Comparison of ENCODE assay signal across 29 cellular contexts in the genomic region with DNA sequence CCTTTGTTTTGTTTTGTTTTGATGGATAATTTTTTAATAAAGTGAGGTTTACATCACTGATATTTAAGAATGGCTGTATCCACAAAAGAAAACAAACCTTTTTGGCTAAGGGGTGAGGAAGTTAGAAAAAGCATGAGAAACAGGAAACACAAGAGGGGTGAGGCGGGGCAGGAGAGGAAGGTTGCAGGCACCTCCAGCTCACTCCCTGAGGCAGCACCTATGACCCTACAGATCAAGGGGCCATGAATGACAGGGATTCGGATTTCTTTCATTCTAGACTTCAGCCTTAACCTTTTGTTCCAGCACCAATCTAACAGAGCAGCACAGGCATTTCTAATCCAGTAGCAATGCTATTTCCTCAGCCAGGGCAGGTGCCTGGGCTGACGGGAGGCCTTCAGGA. TPM values are rescaled to one million over a fixed set of nuclear protein-coding genes. Genes with fewer than 3 reads are reported as not detected.
"Had no signal": no experiment of that assay in that cellular context is flagged by ENCODE, and none has a peak within 500 bp of the region (broad histone marks: within the 10 kb centered on the region; RNA-seq: fewer than 3 reads in every experiment).

No MANE protein-coding gene starts in this region.

- H3K27ac Mint-ChIP-seq: activated CD4-positive, alpha-beta memory T cell treated with anti-CD3 and anti-CD28 coated beads, Interleukin-2, amount 10 ng/mL, durations not matched to agents 7 days and 5 days; activated CD4-positive, alpha-beta T cell treated with anti-CD3 and anti-CD28 coated beads for 36 hours; activated naive CD8-positive, alpha-beta T cell treated with anti-CD3 and anti-CD28 coated beads, Interleukin-2, amount 10 ng/mL, durations not matched to agents 7 days and 5 days; activated T-cell treated with anti-CD3 and anti-CD28 coated beads, Interleukin-2, amount 50 U/mL, for 72 hours; activated T-helper 2 cell treated with anti-CD3 and anti-CD28 coated beads, Interferon-gamma antibody, Interleukin-2, Interleukin-4, amounts not matched to agents 10 μg/mL and 5 μg/mL and 100 μg/mL, durations not matched to agents 14 hours and 24 hours and 36 hours had no signal

- H3K4me1 ChIP-seq: adrenal gland, breast epithelium had no signal

- H3K4me3 Mint-ChIP-seq: activated CD4-positive, alpha-beta memory T cell treated with anti-CD3 and anti-CD28 coated beads, Interleukin-2, amount 10 ng/mL, durations not matched to agents 7 days and 5 days; activated CD4-positive, alpha-beta T cell treated with anti-CD3 and anti-CD28 coated beads for 36 hours; activated naive CD8-positive, alpha-beta T cell treated with anti-CD3 and anti-CD28 coated beads, Interleukin-2, amount 10 ng/mL, durations not matched to agents 7 days and 5 days; activated T-cell treated with anti-CD3 and anti-CD28 coated beads, Interleukin-2, amount 50 U/mL, for 72 hours had no signal

- H3K9me3 ChIP-seq: adrenal gland, MG63 had no signal

- ATAC-seq: activated CD4-positive, alpha-beta T cell treated with anti-CD3 and anti-CD28 coated beads for 36 hours; activated T-cell treated with anti-CD3 and anti-CD28 coated beads, Interleukin-2, amount 50 U/mL, for 72 hours; Panc1; Right ventricle myocardium inferior had no signal

- H3K27ac ChIP-seq: adrenal gland, breast epithelium, SK-N-MC, VCaP had no signal

- H3K27me3 Mint-ChIP-seq: activated CD4-positive, alpha-beta memory T cell treated with anti-CD3 and anti-CD28 coated beads, Interleukin-2, amount 10 ng/mL, durations not matched to agents 7 days and 5 days had no signal

- H3K36me3 ChIP-seq: adrenal gland, breast epithelium, MG63 had no signal

- DNase-seq: activated CD4-positive, alpha-beta memory T cell treated with anti-CD3 and anti-CD28 coated beads, Interleukin-2, amount 10 ng/mL, durations not matched to agents 7 days and 5 days; activated CD4-positive, alpha-beta T cell treated with anti-CD3 and anti-CD28 coated beads for 36 hours; activated CD4-positive, alpha-beta T cell treated with anti-CD3 and anti-CD28 coated beads, Interleukin-2, amount 50 U/mL, for 1 hour; activated CD8-positive, alpha-beta memory T cell treated with anti-CD3 and anti-CD28 coated beads, Interleukin-2, amount 50 U/mL, for 4 hours; activated naive CD4-positive, alpha-beta T cell treated with anti-CD3 and anti-CD28 coated beads, Interleukin-2, amount 50 U/mL, for 16 hours; activated naive CD8-positive, alpha-beta T cell treated with anti-CD3 and anti-CD28 coated beads, Interleukin-2, amount 10 ng/mL, durations not matched to agents 7 days and 5 days; activated T-cell treated with anti-CD3 and anti-CD28 coated beads, Interleukin-2, amount 50 U/mL, for 72 hours; adrenal gland; anterior cingulate cortex; MG63; MV-4-11; NCI-H1092 treated with DMSO at 0.1 percent for 48 hours; NCI-H1417 treated with DMSO at 0.1 percent for 48 hours; NCI-H1694; NCI-H2029; NCI-H2107; NCI-H510A treated with DMSO at 0.1 percent for 48 hours; NCI-H69; NK-92 treated with Interleukin-12 subunit alpha and Interleukin-12 subunit beta, amount 100 ng/mL, for 24 hours; OCI-M1; RPMI8226; T-helper 1 cell had no signal

- H3K36me3 Mint-ChIP-seq: activated naive CD8-positive, alpha-beta T cell treated with anti-CD3 and anti-CD28 coated beads, Interleukin-2, amount 10 ng/mL, durations not matched to agents 7 days and 5 days had no signal

- H3K9me3 Mint-ChIP-seq: activated CD4-positive, alpha-beta memory T cell treated with anti-CD3 and anti-CD28 coated beads, Interleukin-2, amount 10 ng/mL, durations not matched to agents 7 days and 5 days; activated T-cell treated with anti-CD3 and anti-CD28 coated beads, Interleukin-2, amount 50 U/mL, for 72 hours had no signal

- H3K27me3 ChIP-seq: adrenal gland, breast epithelium, MG63 had no signal

- H3K4me3 ChIP-seq: adrenal gland, breast epithelium, MG63, SK-N-MC had no signal

- H3K4me1 Mint-ChIP-seq: activated CD4-positive, alpha-beta memory T cell treated with anti-CD3 and anti-CD28 coated beads, Interleukin-2, amount 10 ng/mL, durations not matched to agents 7 days and 5 days; activated CD4-positive, alpha-beta T cell treated with anti-CD3 and anti-CD28 coated beads for 36 hours; activated naive CD8-positive, alpha-beta T cell treated with anti-CD3 and anti-CD28 coated beads, Interleukin-2, amount 10 ng/mL, durations not matched to agents 7 days and 5 days had no signal

RNA-seq across cellular contexts. Expression of gene CLCA4, which starts 4.4 kb away (rescaled TPM):
- total RNA-seq: activated CD4-positive, alpha-beta memory T cell treated with anti-CD3 and anti-CD28 coated beads, Interleukin-2, amount 10 ng/mL, durations not matched to agents 7 days and 5 days; activated CD4-positive, alpha-beta T cell treated with anti-CD3 and anti-CD28 coated beads for 36 hours; activated naive CD8-positive, alpha-beta T cell treated with anti-CD3 and anti-CD28 coated beads, Interleukin-2, amount 10 ng/mL, durations not matched to agents 7 days and 5 days; activated T-cell treated with anti-CD3 and anti-CD28 coated beads, Interleukin-2, amount 50 U/mL, for 72 hours; activated T-helper 2 cell treated with anti-CD3 and anti-CD28 coated beads, Interferon-gamma antibody, Interleukin-2, Interleukin-4, amounts not matched to agents 10 μg/mL and 5 μg/mL and 100 μg/mL, durations not matched to agents 14 hours and 24 hours and 36 hours; Right ventricle myocardium inferior; T-helper 2 cell treated with Interferon-gamma antibody and Interleukin-4, amounts not matched to agents 100 ng/mL and 5 ng/mL, for 36 hours had no signal
